8 cellular contexts compared by ENCODE assay signal in genomic region chr15:65028921-65029735, GRCh38. TPM values are rescaled to one million over a fixed set of nuclear protein-coding genes. Genes with fewer than 3 reads are reported as not detected.
A peak's percentile ranks its signal among the peaks of the same experiment; 100 is the strongest.
DNase-seq lines count a peak whose midpoint lies in the region; ATAC-seq lines count a peak whose summit lies in the region.

Gene MTFMT (minus strand): TSS chr15:65029639. CDS start chr15:65029613, 26 bp downstream.

- ATAC-seq in GM21528 (IDR thresholded peaks at IDR 0.05; ENCODE audit: low FRiP score, unreplicated experiment), result peak; percentile 79

- peak; percentile 8 for DNase-seq in DMS53 treated with DMSO at 0.1 percent for 48 hours (lab: John Stamatoyannopoulos, UW; ENCODE audit: unreplicated experiment)
- DNase-seq in Kasumi-1 (lab: John Stamatoyannopoulos, UW), result peak; percentile 69 to 74
- DNase-seq in SK-N-MC (ENCODE audit: low read depth, low spot score), result no peak
- peak; percentile 95 for DNase-seq in activated naive CD4-positive, alpha-beta T cell treated with anti-CD3 and anti-CD28 coated beads for 36 hours
- peak; percentile 99 for DNase-seq in germinal center (ENCODE audit: low spot score)
- DNase-seq in nucleus accumbens (lab: John Stamatoyannopoulos, UW), result peak in 55 of 56 donors; percentile 23 to 95 (median 83)
- peak; percentile 34 to 93 (median 83) for DNase-seq in substantia nigra (lab: John Stamatoyannopoulos, UW)

- H3K9ac ChIP-seq in SK-N-MC (ENCODE audit: insufficient read length), result peak within 1 kb of the TSS; percentile 92

- CTCF ChIA-PET in activated naive CD4-positive, alpha-beta T cell treated with anti-CD3 and anti-CD28 coated beads for 36 hours (lab: Charles Lee), result no interaction called here

- H3K4me3 ChIP-seq in SK-N-MC, result peak within 1 kb of the TSS; percentile 97

- H3K9me3 Mint-ChIP-seq in activated naive CD4-positive, alpha-beta T cell treated with anti-CD3 and anti-CD28 coated beads for 36 hours, result no peaks in the 10 kb centered on the region

- peaks cover 8% of the 10 kb centered on the region for H3K27me3 Mint-ChIP-seq in activated naive CD4-positive, alpha-beta T cell treated with anti-CD3 and anti-CD28 coated beads for 36 hours (ENCODE audit: low read depth)

- no peaks in the 10 kb centered on the region for H3K9me3 ChIP-seq in SK-N-MC (ENCODE audit: low read depth, low read length)

- H3K36me3 ChIP-seq in SK-N-MC (ENCODE audit: insufficient read depth, low read length), result peaks cover 11% of the 10 kb centered on the region

- H3K36me3 Mint-ChIP-seq in activated naive CD4-positive, alpha-beta T cell treated with anti-CD3 and anti-CD28 coated beads for 36 hours (ENCODE audit: low read depth), result peaks cover 8% of the 10 kb centered on the region

- intact Hi-C loops in activated naive CD4-positive, alpha-beta T cell treated with anti-CD3 and anti-CD28 coated beads for 36 hours (cut with micrococcal nuclease), result loop anchor here (2.0 kb wide), 3 partner anchors 38 to 204 kb away; partner anchors contain the start of genes CLPX and PIF1

- peak within 1 kb of the TSS; percentile 7 for H3K27ac Mint-ChIP-seq in activated naive CD4-positive, alpha-beta T cell treated with anti-CD3 and anti-CD28 coated beads for 36 hours

- peaks cover 21% of the 10 kb centered on the region for H3K4me1 Mint-ChIP-seq in activated naive CD4-positive, alpha-beta T cell treated with anti-CD3 and anti-CD28 coated beads for 36 hours (ENCODE audit: low read depth)

- peak within 1 kb of the TSS; percentile 87 for H3K4me3 Mint-ChIP-seq in activated naive CD4-positive, alpha-beta T cell treated with anti-CD3 and anti-CD28 coated beads for 36 hours

- no peak within 1 kb of the TSS for H3K27ac ChIP-seq in SK-N-MC
- H3K27ac ChIP-seq in substantia nigra (ENCODE audit: low read depth, low read length, poor library complexity, severe bottlenecking), result peak within 1 kb of the TSS; percentile 79

RNA-seq across cellular contexts. Expression of gene MTFMT, which starts in this region (rescaled TPM):
- 10 to 100 TPM; 15.1 to 17.1 TPM for total RNA-seq in activated naive CD4-positive, alpha-beta T cell treated with anti-CD3 and anti-CD28 coated beads for 36 hours
